ENCODE assay signal across 8 cellular contexts in the genomic region with DNA sequence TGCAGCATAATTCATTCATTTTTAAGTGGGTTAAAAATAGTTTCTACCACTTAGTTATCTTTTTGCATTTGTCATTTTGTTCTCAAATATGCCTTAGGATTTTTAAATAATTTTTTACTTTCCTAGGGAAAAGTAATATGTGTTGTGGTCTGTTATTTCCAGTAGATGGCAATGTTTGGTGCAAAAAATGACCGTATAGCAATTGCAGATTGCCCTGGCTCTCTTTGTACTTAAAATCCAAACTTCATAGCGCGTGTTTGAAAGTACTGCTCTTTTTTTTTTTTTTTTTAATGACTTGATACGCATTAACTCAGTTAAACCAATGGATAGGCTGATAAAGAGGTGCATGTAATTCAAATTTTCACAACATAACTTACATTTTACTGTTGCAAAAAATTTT.
DNase-seq lines count a peak whose midpoint lies in the region; ATAC-seq, FAIRE-seq and TF ChIP-seq lines count a peak whose summit lies in the region.

No MANE protein-coding gene starts in this region.

- peak in 3 of 4 donors; percentile 13 to 29 (median 14) for TF ChIP-seq CTCF in pancreas (IDR thresholded peaks at IDR 0.05)

- H3K4me3 ChIP-seq in pancreas: no peak overlapping the region

- peak; percentile 12 to 45 for DNase-seq in NCI-H526 (lab: John Stamatoyannopoulos, UW)
- no peak for DNase-seq in NCI-H526 treated with DMSO at 0.1 percent for 48 hours (lab: John Stamatoyannopoulos, UW)
- peak; percentile 23 for DNase-seq in NCI-H2227 (lab: John Stamatoyannopoulos, UW; ENCODE audit: unreplicated experiment)
- peak; percentile 30 to 37 for DNase-seq in dermis microvascular lymphatic vessel endothelial cell (ENCODE audit: low read depth in 2 of 2)
- DNase-seq in pancreas: no peak
- DNase-seq in stimulated activated CD4-positive, alpha-beta T cell treated with anti-CD3 and anti-CD28 coated beads, Interleukin-12 subunit alpha, Interleukin-12 subunit beta, amount 100 ng/mL, for 4 hours: no peak

- H3K4me1 ChIP-seq in pancreas: no peaks in the 10 kb centered on the region

- WGBS in pancreas, 2 donors: 2 to 3% methylated on average over 4 of the region's 4 CpGs

- peak; percentile 89 for FAIRE-seq in pancreas (lab: Jason Lieb, UNC)

- intact Hi-C loops in pancreas (cut with DNase I): no loop called here

- H3K27me3 ChIP-seq in pancreas: no peaks in the 10 kb centered on the region

- H3K9me3 ChIP-seq in pancreas: no peaks in the 10 kb centered on the region

- no peaks in the 10 kb centered on the region for H3K36me3 ChIP-seq in pancreas

- peak; percentile 76 to 89 (median 88) for ATAC-seq in pancreas
- ATAC-seq in HG02884 (IDR thresholded peaks at IDR 0.05; ENCODE audit: unreplicated experiment): no peak
- no peak for ATAC-seq in GM21619 (IDR thresholded peaks at IDR 0.05; ENCODE audit: unreplicated experiment)

- H3K27ac ChIP-seq in pancreas: no peak overlapping the region

Comparison
In these comparisons a context has a peak if more than half of its experiments do, and no peak if none do; other contexts are left out.
1. DNase-seq: peak in NCI-H526 (2 of 2), NCI-H2227 (single experiment) and dermis microvascular lymphatic vessel endothelial cell (2 of 2); none in NCI-H526 treated with DMSO at 0.1 percent for 48 hours (single experiment), pancreas (0 of 6) and stimulated activated CD4-positive, alpha-beta T cell treated with anti-CD3 and anti-CD28 coated beads, Interleukin-12 subunit alpha, Interleukin-12 subunit beta, amount 100 ng/mL, for 4 hours (single experiment).
2. ATAC-seq: peak in pancreas (4 of 4); none in HG02884 (single experiment) and GM21619 (single experiment).